In the genomic region with DNA sequence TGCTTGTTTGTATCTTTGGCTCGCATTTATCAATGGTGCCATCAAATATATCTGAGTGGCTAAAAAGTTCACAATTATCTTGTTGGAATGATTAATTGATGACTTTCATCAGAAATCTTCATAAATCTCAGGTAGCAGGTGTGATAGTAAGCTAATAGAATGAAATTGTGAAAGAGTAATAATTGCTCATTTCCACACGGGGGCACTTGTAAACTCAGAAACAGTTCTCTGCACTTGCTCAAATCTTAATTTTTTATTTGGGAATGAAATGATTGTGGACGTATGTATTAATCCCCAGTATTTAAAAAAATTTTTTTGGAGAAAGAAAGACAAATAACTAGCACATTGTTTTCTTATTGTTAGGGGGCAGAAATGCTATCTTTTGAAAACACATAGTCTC, we compare ENCODE assay signal across 10 cellular contexts.
DNase-seq lines count a peak whose midpoint lies in the region; ATAC-seq and TF ChIP-seq lines count a peak whose summit lies in the region.
"Had no signal": no experiment of that assay in that cellular context is flagged by ENCODE, and none has a peak within 500 bp of the region (broad histone marks: within the 10 kb centered on the region; RNA-seq: fewer than 3 reads in every experiment).

No MANE protein-coding gene starts in this region.

- no peaks in the 10 kb centered on the region for H3K36me3 ChIP-seq in ascending aorta
- H3K36me3 ChIP-seq: colonic mucosa had no signal

- TF ChIP-seq CTCF in C4-2B (conservative IDR thresholded peaks at IDR 0.05) (peak; percentile 58), ascending aorta (IDR thresholded peaks at IDR 0.05) (no peak)

- H3K27ac ChIP-seq in C4-2B (no peak overlapping the region), ascending aorta (no peak overlapping the region)
- H3K27ac ChIP-seq: colonic mucosa had no signal

- no peak overlapping the region for H3K4me3 ChIP-seq in ascending aorta
- H3K4me3 ChIP-seq: colonic mucosa had no signal

- no peaks in the 10 kb centered on the region for H3K27me3 ChIP-seq in ascending aorta
- H3K27me3 ChIP-seq: colonic mucosa had no signal

- DNase-seq in NCI-H748 treated with DMSO at 0.1 percent for 48 hours (lab: John Stamatoyannopoulos, UW) (peak; percentile 3), inferior parietal cortex (ENCODE audit: extremely low spot score) (peak; percentile 55), GF-D8 (lab: John Stamatoyannopoulos, UW) (no peak), NOMO-1 treated with DMSO at 0.1 percent for 48 hours (lab: John Stamatoyannopoulos, UW; ENCODE audit: unreplicated experiment) (no peak), epidermal melanocyte (ENCODE audit: insufficient read length, low spot score) (no peak), ascending aorta (ENCODE audit: low spot score in 2 of 2) (no peak)
- DNase-seq: CD8-positive, alpha-beta T cell; colonic mucosa had no signal

- ATAC-seq in GM18868 (IDR thresholded peaks at IDR 0.05; ENCODE audit: unreplicated experiment) = peak; percentile 65
- ATAC-seq: CD8-positive, alpha-beta T cell had no signal

- H3K4me1 ChIP-seq in ascending aorta = no peaks in the 10 kb centered on the region
- H3K4me1 ChIP-seq: colonic mucosa had no signal

- intact Hi-C loops in ascending aorta (cut with DNase I) = no loop called here

- no peaks in the 10 kb centered on the region for H3K9me3 ChIP-seq in ascending aorta
- H3K9me3 ChIP-seq: colonic mucosa had no signal

Comparison
In these comparisons a context has a peak if more than half of its experiments do, and no peak if none do; other contexts are left out.
1. DNase-seq: peak in NCI-H748 treated with DMSO at 0.1 percent for 48 hours (single experiment) and inferior parietal cortex (single experiment); none in GF-D8 (single experiment), NOMO-1 treated with DMSO at 0.1 percent for 48 hours (single experiment), epidermal melanocyte (single experiment) and ascending aorta (0 of 2).